Comparison of ENCODE assay signal across 14 cellular contexts in the genomic region with DNA sequence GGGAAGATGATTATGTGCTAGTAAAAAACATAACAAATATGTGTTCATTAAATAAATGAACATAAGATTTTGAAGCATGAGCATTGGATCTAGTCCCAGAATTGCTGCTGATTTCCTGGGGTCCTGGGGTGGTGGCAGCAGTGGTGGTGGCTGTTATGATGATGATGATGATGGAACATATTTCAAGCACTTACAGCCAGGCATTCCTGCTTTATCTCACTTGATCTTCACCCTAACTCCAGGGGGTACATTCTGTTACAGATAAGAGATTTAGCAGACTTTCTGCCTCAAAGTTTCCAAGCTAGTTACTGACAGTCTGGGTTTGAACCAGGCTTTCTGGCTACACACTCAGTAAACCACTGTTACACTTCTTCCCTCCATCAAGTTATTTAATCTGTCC. TPM values are rescaled to one million over a fixed set of nuclear protein-coding genes. Genes with fewer than 3 reads are reported as not detected.
DNase-seq lines count a peak whose midpoint lies in the region; ATAC-seq and TF ChIP-seq lines count a peak whose summit lies in the region.
"Had no signal": no experiment of that assay in that cellular context is flagged by ENCODE, and none has a peak within 500 bp of the region (broad histone marks: within the 10 kb centered on the region; RNA-seq: fewer than 3 reads in every experiment).

No MANE protein-coding gene starts in this region.

- intact Hi-C loops in vagina (cut with DNase I): no loop called here

- TF ChIP-seq POLR2A in vagina (IDR thresholded peaks at IDR 0.05): no peak

- no peaks in the 10 kb centered on the region for H3K27me3 Mint-ChIP-seq in stimulated activated naive CD8-positive, alpha-beta T cell treated with anti-CD3 and anti-CD28 coated beads, Interleukin-15, Interleukin-2, amounts not matched to agents 100 ng/mL and 50 ng/mL, for 24 hours
- no peaks in the 10 kb centered on the region for H3K27me3 Mint-ChIP-seq in activated CD8-positive, alpha-beta T cell treated with anti-CD3 and anti-CD28 coated beads, Interleukin-2, amount 10 ng/mL, durations not matched to agents 7 days and 5 days (ENCODE audit: low read depth)
- H3K27me3 Mint-ChIP-seq in type B pancreatic cell: no peaks in the 10 kb centered on the region

- H3K36me3 ChIP-seq in vagina: peaks cover 0 to 50% of the 10 kb centered on the region in 2 donors

- no peaks in the 10 kb centered on the region for H3K27me3 ChIP-seq in vagina
- H3K27me3 ChIP-seq: BE2C, upper lobe of right lung had no signal

- H3K4me1 ChIP-seq in vagina: peaks cover 35% of the 10 kb centered on the region
- H3K4me1 ChIP-seq: BE2C had no signal

- no peaks in the 10 kb centered on the region for H3K9me3 ChIP-seq in vagina
- H3K9me3 ChIP-seq: BE2C, SK-N-SH, upper lobe of right lung had no signal

- H3K4me1 Mint-ChIP-seq in stimulated activated naive CD8-positive, alpha-beta T cell treated with anti-CD3 and anti-CD28 coated beads, Interleukin-15, Interleukin-2, amounts not matched to agents 100 ng/mL and 50 ng/mL, for 24 hours (ENCODE audit: low read depth): peaks cover 51% of the 10 kb centered on the region
- H3K4me1 Mint-ChIP-seq in activated CD8-positive, alpha-beta T cell treated with anti-CD3 and anti-CD28 coated beads, Interleukin-2, amount 10 ng/mL, durations not matched to agents 7 days and 5 days (ENCODE audit: low read depth): peaks cover 45% of the 10 kb centered on the region
- H3K4me1 Mint-ChIP-seq in type B pancreatic cell (ENCODE audit: unreplicated experiment): peaks cover 15% of the 10 kb centered on the region

- peaks cover 58% of the 10 kb centered on the region for H3K36me3 Mint-ChIP-seq in stimulated activated naive CD8-positive, alpha-beta T cell treated with anti-CD3 and anti-CD28 coated beads, Interleukin-15, Interleukin-2, amounts not matched to agents 100 ng/mL and 50 ng/mL, for 24 hours (ENCODE audit: low read depth)
- peaks cover 57% of the 10 kb centered on the region for H3K36me3 Mint-ChIP-seq in activated CD8-positive, alpha-beta T cell treated with anti-CD3 and anti-CD28 coated beads, Interleukin-2, amount 10 ng/mL, durations not matched to agents 7 days and 5 days (ENCODE audit: low read depth)
- peaks cover 17% of the 10 kb centered on the region for H3K36me3 Mint-ChIP-seq in type B pancreatic cell

- no peaks in the 10 kb centered on the region for H3K9me3 Mint-ChIP-seq in stimulated activated naive CD8-positive, alpha-beta T cell treated with anti-CD3 and anti-CD28 coated beads, Interleukin-15, Interleukin-2, amounts not matched to agents 100 ng/mL and 50 ng/mL, for 24 hours
- H3K9me3 Mint-ChIP-seq in activated CD8-positive, alpha-beta T cell treated with anti-CD3 and anti-CD28 coated beads, Interleukin-2, amount 10 ng/mL, durations not matched to agents 7 days and 5 days (ENCODE audit: insufficient read depth): no peaks in the 10 kb centered on the region
- H3K9me3 Mint-ChIP-seq in type B pancreatic cell: no peaks in the 10 kb centered on the region

- TF ChIP-seq CTCF in type B pancreatic cell (conservative IDR thresholded peaks at IDR 0.05) (no peak), vagina (IDR thresholded peaks at IDR 0.05) (no peak)

- POLR2A ChIA-PET in activated CD8-positive, alpha-beta T cell treated with anti-CD3 and anti-CD28 coated beads, Interleukin-2, amount 10 ng/mL, durations not matched to agents 7 days and 5 days (lab: Charles Lee): no interaction called here

- DNase-seq in stimulated activated naive CD8-positive, alpha-beta T cell treated with anti-CD3 and anti-CD28 coated beads, Interleukin-15, Interleukin-2, amounts not matched to agents 100 U/mL and 50 U/mL, for 24 hours: no peak
- no peak for DNase-seq in activated CD8-positive, alpha-beta T cell treated with anti-CD3 and anti-CD28 coated beads, Interleukin-2, amount 10 ng/mL, durations not matched to agents 7 days and 5 days
- peak; percentile 68 for DNase-seq in iris pigment epithelial cell (ENCODE audit: low read depth)
- no peak for DNase-seq in type B pancreatic cell (ENCODE audit: extremely low spot score, unreplicated experiment)
- no peak for DNase-seq in T1000 (lab: John Stamatoyannopoulos, UW)
- DNase-seq in vagina (ENCODE audit: extremely low spot score in 2 of 2): no peak
- DNase-seq in NCI-H1436 (lab: John Stamatoyannopoulos, UW): no peak
- DNase-seq: activated effector memory CD4-positive, alpha-beta T cell treated with Interleukin-2 at 50 U/mL for 16 hours; BE2C; DND-41; NCI-H1048; SK-N-SH; upper lobe of right lung had no signal

- no peak overlapping the region for H3K27ac ChIP-seq in vagina

- no peak overlapping the region for H3K4me3 Mint-ChIP-seq in stimulated activated naive CD8-positive, alpha-beta T cell treated with anti-CD3 and anti-CD28 coated beads, Interleukin-15, Interleukin-2, amounts not matched to agents 100 ng/mL and 50 ng/mL, for 24 hours
- no peak overlapping the region for H3K4me3 Mint-ChIP-seq in activated CD8-positive, alpha-beta T cell treated with anti-CD3 and anti-CD28 coated beads, Interleukin-2, amount 10 ng/mL, durations not matched to agents 7 days and 5 days
- no peak overlapping the region for H3K4me3 Mint-ChIP-seq in type B pancreatic cell

- CTCF ChIA-PET in activated CD8-positive, alpha-beta T cell treated with anti-CD3 and anti-CD28 coated beads, Interleukin-2, amount 10 ng/mL, durations not matched to agents 7 days and 5 days (lab: Charles Lee): no interaction called here

- peak overlapping the region; percentile 72 for H3K27ac Mint-ChIP-seq in stimulated activated naive CD8-positive, alpha-beta T cell treated with anti-CD3 and anti-CD28 coated beads, Interleukin-15, Interleukin-2, amounts not matched to agents 100 ng/mL and 50 ng/mL, for 24 hours
- H3K27ac Mint-ChIP-seq in activated CD8-positive, alpha-beta T cell treated with anti-CD3 and anti-CD28 coated beads, Interleukin-2, amount 10 ng/mL, durations not matched to agents 7 days and 5 days: peak overlapping the region; percentile 50
- peak overlapping the region; percentile 21 for H3K27ac Mint-ChIP-seq in type B pancreatic cell

- no peak for ATAC-seq in stimulated activated naive CD8-positive, alpha-beta T cell treated with anti-CD3 and anti-CD28 coated beads, Interleukin-15, Interleukin-2, amounts not matched to agents 100 U/mL and 50 U/mL, for 24 hours
- ATAC-seq in activated CD8-positive, alpha-beta T cell treated with anti-CD3 and anti-CD28 coated beads, Interleukin-2, amount 10 ng/mL, durations not matched to agents 7 days and 5 days: no peak
- ATAC-seq: upper lobe of right lung had no signal

- H3K4me3 ChIP-seq in vagina: no peak overlapping the region
- H3K4me3 ChIP-seq: upper lobe of right lung had no signal

RNA-seq across cellular contexts. Expression of gene TRAPPC4, which starts 5.2 kb away (rescaled TPM):
- total RNA-seq in activated CD8-positive, alpha-beta T cell treated with anti-CD3 and anti-CD28 coated beads, Interleukin-2, amount 10 ng/mL, durations not matched to agents 7 days and 5 days: 10 to 100 TPM; 58.6 to 65.0 TPM
- total RNA-seq in type B pancreatic cell (ENCODE audit: low replicate concordance): 60.7 and 73.1 TPM in 2 replicates
- total RNA-seq in vagina: 40.0 TPM

RNA-seq across cellular contexts. Expression of gene RPS25, which starts 5.6 kb away (rescaled TPM):
- total RNA-seq in activated CD8-positive, alpha-beta T cell treated with anti-CD3 and anti-CD28 coated beads, Interleukin-2, amount 10 ng/mL, durations not matched to agents 7 days and 5 days: 1,000 to 10,000 TPM; 1,115 to 1,170 TPM
- 1,257 and 1,262 TPM in 2 replicates for total RNA-seq in type B pancreatic cell (ENCODE audit: low replicate concordance)
- 1,843 TPM for total RNA-seq in vagina

RNA-seq across cellular contexts. Expression of gene SLC37A4, which starts 6.9 kb away (rescaled TPM):
- 10 to 100 TPM; 22.4 to 26.6 TPM for total RNA-seq in activated CD8-positive, alpha-beta T cell treated with anti-CD3 and anti-CD28 coated beads, Interleukin-2, amount 10 ng/mL, durations not matched to agents 7 days and 5 days
- 40.5 and 41.4 TPM in 2 replicates for total RNA-seq in type B pancreatic cell (ENCODE audit: low replicate concordance)
- 16.0 TPM for total RNA-seq in vagina

RNA-seq across cellular contexts. Expression of gene CENATAC, which starts 25.8 kb away (rescaled TPM):
- 10 to 100 TPM; 39.3 to 41.1 TPM for total RNA-seq in activated CD8-positive, alpha-beta T cell treated with anti-CD3 and anti-CD28 coated beads, Interleukin-2, amount 10 ng/mL, durations not matched to agents 7 days and 5 days
- total RNA-seq in type B pancreatic cell (ENCODE audit: low replicate concordance) (33.6 and 36.4 TPM in 2 replicates), vagina (49.8 TPM)

RNA-seq across cellular contexts. Expression of gene HYOU1, which starts 33.3 kb away (rescaled TPM):
- total RNA-seq in activated CD8-positive, alpha-beta T cell treated with anti-CD3 and anti-CD28 coated beads, Interleukin-2, amount 10 ng/mL, durations not matched to agents 7 days and 5 days: 100 to 1,000 TPM; 133 to 135 TPM
- total RNA-seq in type B pancreatic cell (ENCODE audit: low replicate concordance) (138 and 185 TPM in 2 replicates), vagina (49.6 TPM)

Comparison
In these comparisons a context has a peak if more than half of its experiments do, and no peak if none do; other contexts are left out.
1. H3K27ac Mint-ChIP-seq: peak in every context shown above with its lines; median percentile 72 in stimulated activated naive CD8-positive, alpha-beta T cell treated with anti-CD3 and anti-CD28 coated beads, Interleukin-15, Interleukin-2, amounts not matched to agents 100 ng/mL and 50 ng/mL, for 24 hours; 50 in activated CD8-positive, alpha-beta T cell treated with anti-CD3 and anti-CD28 coated beads, Interleukin-2, amount 10 ng/mL, durations not matched to agents 7 days and 5 days; 21 in type B pancreatic cell.